ENCODE assay signal across 17 cellular contexts in the genomic region with DNA sequence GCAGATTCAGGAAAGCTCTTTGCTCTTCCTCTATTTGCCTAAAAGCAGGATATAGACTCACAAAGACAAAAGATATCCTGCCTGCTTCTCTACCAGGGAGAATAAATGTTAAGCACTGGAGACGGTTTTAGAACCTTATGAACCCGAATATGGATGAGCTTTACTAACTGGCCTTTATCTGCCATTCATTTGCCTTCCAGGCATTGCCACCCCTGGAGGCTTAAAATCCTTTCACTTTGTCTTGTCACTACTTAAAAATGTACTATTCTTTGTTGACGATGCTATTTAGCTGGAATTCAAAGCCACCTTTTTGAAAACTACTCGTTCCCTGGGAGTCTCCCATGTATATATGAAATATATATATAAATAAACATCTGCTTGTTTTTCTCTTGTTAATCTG. TPM values are rescaled to one million over a fixed set of nuclear protein-coding genes. Genes with fewer than 3 reads are reported as not detected.
A peak's percentile ranks its signal among the peaks of the same experiment; 100 is the strongest.
DNase-seq lines count a peak whose midpoint lies in the region; ATAC-seq and TF ChIP-seq lines count a peak whose summit lies in the region.
"Had no signal": no experiment of that assay in that cellular context is flagged by ENCODE, and none has a peak within 500 bp of the region (broad histone marks: within the 10 kb centered on the region; RNA-seq: fewer than 3 reads in every experiment).

No MANE protein-coding gene starts in this region.

- no peak overlapping the region for H3K23ac ChIP-seq in mesenchymal stem cell (ENCODE audit: low read length in 2 of 2)

- ATAC-seq in HCT116 (no peak), GM19455 (IDR thresholded peaks at IDR 0.05; ENCODE audit: unreplicated experiment) (no peak)
- ATAC-seq: HepG2 had no signal

- 80% methylated on average over 2 of the region's 4 CpGs for WGBS in mesenchymal stem cell

- H3K79me1 ChIP-seq in mesenchymal stem cell (replicated peaks; ENCODE audit: low read length, poor library complexity, severe bottlenecking): no peaks in the 10 kb centered on the region

- no peaks in the 10 kb centered on the region for H3K9me2 ChIP-seq in HCT116 (ENCODE audit: insufficient read depth)
- H3K9me2 ChIP-seq: SK-N-SH had no signal

- no peaks in the 10 kb centered on the region for H3K79me2 ChIP-seq in ACC112 (ENCODE audit: control insufficient read depth, insufficient read depth, low read length, unreplicated experiment)
- no peaks in the 10 kb centered on the region for H3K79me2 ChIP-seq in HCT116 (ENCODE audit: insufficient read depth, low read length)

- no peaks in the 10 kb centered on the region for H4K20me1 ChIP-seq in HCT116 (ENCODE audit: insufficient read depth)

- no peak overlapping the region for H4K91ac ChIP-seq in mesenchymal stem cell (ENCODE audit: low read length)

- no peak overlapping the region for H2BK12ac ChIP-seq in mesenchymal stem cell (ENCODE audit: low read length in 2 of 2)

- no peak for TF ChIP-seq POLR2A in HCT116 (IDR thresholded peaks at IDR 0.05; ENCODE audit: borderline replicate concordance, extremely low read depth, insufficient read depth, insufficient read length)

- H3K27me3 ChIP-seq in ACC112 (ENCODE audit: insufficient read depth, low read length) (no peaks in the 10 kb centered on the region), HCT116 (ENCODE audit: insufficient read depth, low read length) (no peaks in the 10 kb centered on the region), SJSA1 (replicated peaks) (no peaks in the 10 kb centered on the region), mesenchymal stem cell (ENCODE audit: control insufficient read depth in 1 of 2, insufficient read depth in 1 of 2, low read length in 2 of 2) (no peaks in the 10 kb centered on the region)

- no peak overlapping the region for H4K8ac ChIP-seq in mesenchymal stem cell (ENCODE audit: low read length)

- BruUV-seq in HCT116 (replicated peaks; lab: Mats Ljungman, UMichigan): no TSS peak

- no peak overlapping the region for H2BK5ac ChIP-seq in mesenchymal stem cell (ENCODE audit: low read depth, low read length, poor library complexity, severe bottlenecking)

- CTCF ChIA-PET in HCT116 (lab: Charles Lee): interaction anchor here (1.5 kb wide), 1 partner anchor 129 kb away, joined by 6 read pairs; no protein-coding TSS in a partner anchor

- H3K9me3 ChIP-seq in HCT116 (ENCODE audit: control insufficient read depth in 1 of 2, insufficient read depth in 1 of 2, low read depth in 1 of 2, low read length in 2 of 2): no peaks in the 10 kb centered on the region
- no peaks in the 10 kb centered on the region for H3K9me3 ChIP-seq in SJSA1 (replicated peaks)
- no peaks in the 10 kb centered on the region for H3K9me3 ChIP-seq in mesenchymal stem cell (ENCODE audit: control insufficient read depth, low read length)
- H3K9me3 ChIP-seq: SK-N-SH had no signal

- H3K27ac ChIP-seq in ACC112 (ENCODE audit: low read depth, low read length) (no peak overlapping the region), HCT116 (ENCODE audit: low read depth, low read length) (peak overlapping the region; percentile 32; the same call in 1 of the 2 replicates), SJSA1 (peak overlapping the region; percentile 89), mesenchymal stem cell (ENCODE audit: low read length, poor library complexity, severe bottlenecking) (no peak overlapping the region)

- H3K4me1 ChIP-seq in ACC112 (ENCODE audit: control insufficient read depth, insufficient read depth, low read length, unreplicated experiment) (peaks cover 12% of the 10 kb centered on the region), HCT116 (ENCODE audit: control insufficient read depth in 1 of 2, insufficient read depth in 2 of 2, low read length in 2 of 2) (peaks cover 14 to 48% of the 10 kb centered on the region in 2 experiments; a peak in 3 of 4 replicates), SJSA1 (replicated peaks) (peaks cover 45% of the 10 kb centered on the region), mesenchymal stem cell (ENCODE audit: control insufficient read depth, insufficient read depth, low read depth, low read length) (peaks cover 2% of the 10 kb centered on the region)

- no peak overlapping the region for H2BK120ac ChIP-seq in mesenchymal stem cell (ENCODE audit: low read depth, low read length)

- H3K4me3 ChIP-seq in ACC112 (ENCODE audit: low read depth, low read length) (peak overlapping the region; percentile 38; the same call in 1 of the 2 replicates), HCT116 (replicated peaks in 1 of 2; ENCODE audit: low read depth in 1 of 2, low read length in 2 of 2) (no peak overlapping the region), SJSA1 (no peak overlapping the region), mesenchymal stem cell (ENCODE audit: insufficient read depth in 1 of 2, low read depth in 1 of 2, low read length in 2 of 2) (no peak overlapping the region)

- no peak for TF ChIP-seq RAD21 in HCT116 (IDR thresholded peaks at IDR 0.05; ENCODE audit: low read depth)

- H3K36me3 ChIP-seq in ACC112 (ENCODE audit: insufficient read depth, low read length) (no peaks in the 10 kb centered on the region), HCT116 (ENCODE audit: control insufficient read depth in 1 of 2, insufficient read depth in 2 of 2, low read length in 2 of 2) (0 out of 4 replicates have a peak, but pooled peaks cover 0 to 4% of the 10 kb centered on the region in 2 experiments), SJSA1 (no peaks in the 10 kb centered on the region), mesenchymal stem cell (ENCODE audit: control insufficient read depth in 1 of 2, insufficient read depth in 2 of 2, low read depth in 1 of 2, low read length in 2 of 2) (no peaks in the 10 kb centered on the region)

- intact Hi-C loops in HCT116 (cut with micrococcal nuclease): no loop called here

- no peak for TF ChIP-seq CTCF in HCT116 (IDR thresholded peaks at IDR 0.05 in 2 of 3, conservative IDR thresholded peaks at IDR 0.05 in 1 of 3; ENCODE audit: borderline replicate concordance in 1 of 3, insufficient read depth in 1 of 3, low read depth in 2 of 3, low read length in 2 of 3)

- H2AFZ ChIP-seq in ACC112 (ENCODE audit: low read length, unreplicated experiment) (peak overlapping the region; percentile 84), HCT116 (ENCODE audit: low read depth, low read length, poor library complexity, severe bottlenecking) (no peak overlapping the region), mesenchymal stem cell (ENCODE audit: low read depth, low read length) (no peak overlapping the region)

- no peak overlapping the region for H2AK5ac ChIP-seq in mesenchymal stem cell (ENCODE audit: low read length, severe bottlenecking)

- H3K4me2 ChIP-seq in HCT116 (ENCODE audit: low read length) (peak overlapping the region; percentile 15), mesenchymal stem cell (ENCODE audit: low read length, poor library complexity, severe bottlenecking) (no peak overlapping the region)
- H3K4me2 ChIP-seq: SK-N-SH had no signal

- peak overlapping the region; percentile 15 for H3K9ac ChIP-seq in HCT116 (ENCODE audit: low read length)
- H3K9ac ChIP-seq in mesenchymal stem cell (ENCODE audit: low read length): peak overlapping the region; percentile 23
- H3K9ac ChIP-seq: SK-N-SH had no signal

- DNase-seq in HCT116 (ENCODE audit: low read depth, low spot score): no peak
- DNase-seq in SJSA1 (ENCODE audit: low read depth in 1 of 2, low spot score in 2 of 2): peak; percentile 73 to 90
- DNase-seq in mesenchymal stem cell: no peak
- DNase-seq in glomerular visceral epithelial cell (ENCODE audit: extremely low spot score): no peak
- no peak for DNase-seq in activated naive CD4-positive, alpha-beta T cell treated with anti-CD3 and anti-CD28 coated beads, Interleukin-2, amount 50 U/mL, for 16 hours
- DNase-seq in COLO668 (lab: John Stamatoyannopoulos, UW; ENCODE audit: unreplicated experiment): no peak
- DNase-seq: AML-193; GDM1; NCI-H1930; NCI-H524 treated with DMSO at 0.1 percent for 48 hours; NK-92 treated with Interleukin-12 subunit alpha and Interleukin-12 subunit beta, amount 100 ng/mL, for 24 hours; OCI-M1; SK-N-SH had no signal

- no peak overlapping the region for H3K14ac ChIP-seq in mesenchymal stem cell (ENCODE audit: low read length in 2 of 2)

- H2BK15ac ChIP-seq in mesenchymal stem cell (ENCODE audit: low read depth, poor library complexity, severe bottlenecking): no peak overlapping the region

- POLR2A ChIA-PET in HCT116 (lab: Charles Lee): interaction anchor here (0.8 to 1.6 kb wide), 2 partner anchors 8 to 28 kb away, joined by 3 read pairs; no protein-coding TSS in a partner anchor

- no peak overlapping the region for H3K4ac ChIP-seq in mesenchymal stem cell (ENCODE audit: low read depth in 1 of 2, low read length in 2 of 2)

- no peak overlapping the region for H3K18ac ChIP-seq in mesenchymal stem cell (ENCODE audit: low read depth in 1 of 2, low read length in 2 of 2)

- RAD21 ChIA-PET in HCT116 (lab: Charles Lee; ENCODE audit: low non-redundant PET in 1 of 2, low total read pairs in 2 of 2, uncharacterized antibody in 2 of 2, unreplicated experiment in 2 of 2): no interaction called here

TF ChIP-seq in HCT116, 20 proteins besides CTCF, POLR2A, EP300 and RAD21 (continues in another document):
- TF ChIP-seq, protein P1, sequence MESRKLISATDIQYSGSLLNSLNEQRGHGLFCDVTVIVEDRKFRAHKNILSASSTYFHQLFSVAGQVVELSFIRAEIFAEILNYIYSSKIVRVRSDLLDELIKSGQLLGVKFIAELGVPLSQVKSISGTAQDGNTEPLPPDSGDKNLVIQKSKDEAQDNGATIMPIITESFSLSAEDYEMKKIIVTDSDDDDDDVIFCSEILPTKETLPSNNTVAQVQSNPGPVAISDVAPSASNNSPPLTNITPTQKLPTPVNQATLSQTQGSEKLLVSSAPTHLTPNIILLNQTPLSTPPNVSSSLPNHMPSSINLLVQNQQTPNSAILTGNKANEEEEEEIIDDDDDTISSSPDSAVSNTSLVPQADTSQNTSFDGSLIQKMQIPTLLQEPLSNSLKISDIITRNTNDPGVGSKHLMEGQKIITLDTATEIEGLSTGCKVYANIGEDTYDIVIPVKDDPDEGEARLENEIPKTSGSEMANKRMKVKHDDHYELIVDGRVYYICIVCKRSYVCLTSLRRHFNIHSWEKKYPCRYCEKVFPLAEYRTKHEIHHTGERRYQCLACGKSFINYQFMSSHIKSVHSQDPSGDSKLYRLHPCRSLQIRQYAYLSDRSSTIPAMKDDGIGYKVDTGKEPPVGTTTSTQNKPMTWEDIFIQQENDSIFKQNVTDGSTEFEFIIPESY (IDR thresholded peaks at IDR 0.05; ENCODE audit: extremely low read depth, insufficient replicate concordance, low read length): no peak
- TF ChIP-seq EZH2phosphoT487 (IDR thresholded peaks at IDR 0.05; ENCODE audit: borderline replicate concordance): no peak
- no peak for TF ChIP-seq ZFX (IDR thresholded peaks at IDR 0.05)
- TF ChIP-seq ZNF274 (IDR thresholded peaks at IDR 0.05; ENCODE audit: low read depth, low read length): no peak
- TF ChIP-seq EGR1 (IDR thresholded peaks at IDR 0.05; ENCODE audit: low read depth): no peak
- no peak for TF ChIP-seq FOSL1 (IDR thresholded peaks at IDR 0.05; ENCODE audit: low read depth)
- TF ChIP-seq EZH2 (IDR thresholded peaks at IDR 0.05): no peak
- TF ChIP-seq CEBPB (IDR thresholded peaks at IDR 0.05; ENCODE audit: low read depth): no peak

RNA-seq across cellular contexts. Expression of a gene that starts 23.2 kb away (rescaled TPM):
- total RNA-seq in HCT116 (2021; ENCODE audit: unreplicated experiment): 1.9 TPM
- polyA plus RNA-seq in HCT116 (2012): 0.46 and 0.61 TPM in 2 replicates
- 0.74 TPM in 1 of 2 replicates, not detected in the other for total RNA-seq in SJSA1 (2014; rRNA removed; shearing (Covaris generic))
- 0.04 TPM for polyA plus RNA-seq in mesenchymal stem cell (2013, experiment 1 of 2)
- 0.07 TPM for polyA plus RNA-seq in mesenchymal stem cell (2013, experiment 2 of 2)
- total RNA-seq: A673 had no signal

Comparison
In these comparisons a context has a peak if more than half of its experiments do, and no peak if none do; other contexts are left out.
1. H3K27ac ChIP-seq: peak in HCT116 (single experiment) and SJSA1 (single experiment); none in ACC112 (single experiment) and mesenchymal stem cell (single experiment).
2. DNase-seq: peak in SJSA1 (2 of 2); none in HCT116 (single experiment), mesenchymal stem cell (single experiment), glomerular visceral epithelial cell (single experiment), activated naive CD4-positive, alpha-beta T cell treated with anti-CD3 and anti-CD28 coated beads, Interleukin-2, amount 50 U/mL, for 16 hours (single experiment) and COLO668 (single experiment).